ENCODE assay signal across 7 cellular contexts in genomic region chr4:6974138-6974848, GRCh38.
DNase-seq lines count a peak whose midpoint lies in the region; ATAC-seq and TF ChIP-seq lines count a peak whose summit lies in the region.

No MANE protein-coding gene starts in this region.

- H3K36me3 Mint-ChIP-seq in activated CD8-positive, alpha-beta T cell treated with anti-CD3 and anti-CD28 coated beads for 36 hours (ENCODE audit: low read depth) = no peaks in the 10 kb centered on the region

- peak; percentile 73 for ATAC-seq in HG02885 (IDR thresholded peaks at IDR 0.05; ENCODE audit: poor library complexity, unreplicated experiment)
- peak; percentile 99 for ATAC-seq in activated CD8-positive, alpha-beta T cell treated with anti-CD3 and anti-CD28 coated beads for 36 hours

- intact Hi-C loops in activated CD8-positive, alpha-beta T cell treated with anti-CD3 and anti-CD28 coated beads for 36 hours (cut with micrococcal nuclease) = no loop called here

- H3K9me3 Mint-ChIP-seq in activated CD8-positive, alpha-beta T cell treated with anti-CD3 and anti-CD28 coated beads for 36 hours = no peaks in the 10 kb centered on the region

- no peak for DNase-seq in GM06990 (ENCODE audit: extremely low read depth, insufficient read length)
- DNase-seq in NCI-H526 treated with DMSO at 0.1 percent for 48 hours (lab: John Stamatoyannopoulos, UW) = peak; percentile 26
- peak; percentile 90 for DNase-seq in activated CD8-positive, alpha-beta T cell treated with anti-CD3 and anti-CD28 coated beads for 36 hours
- DNase-seq in effector CD8-positive, alpha-beta T cell (lab: John Stamatoyannopoulos, UW) = peak; percentile 77
- DNase-seq in lung microvascular endothelial cell (ENCODE audit: low read depth in 2 of 2) = peak; percentile 84 to 89
- peak; percentile 60 to 64 for DNase-seq in stimulated activated CD8-positive, alpha-beta memory T cell treated with anti-CD3 and anti-CD28 coated beads, Interleukin-15, amount 100 ng/mL, for 48 hours (ENCODE audit: low read depth in 2 of 2)

- H3K27me3 ChIP-seq in GM06990 (replicated peaks; ENCODE audit: control insufficient read depth, insufficient read depth, low read length) = no peaks in the 10 kb centered on the region

- H3K4me3 Mint-ChIP-seq in activated CD8-positive, alpha-beta T cell treated with anti-CD3 and anti-CD28 coated beads for 36 hours = no peak overlapping the region

- peak; percentile 96 for TF ChIP-seq CTCF in GM06990 (IDR thresholded peaks at IDR 0.05; ENCODE audit: insufficient read depth, low read length, poor library complexity, severe bottlenecking)
- peak; percentile 94 for TF ChIP-seq CTCF in activated CD8-positive, alpha-beta T cell treated with anti-CD3 and anti-CD28 coated beads for 36 hours (IDR thresholded peaks at IDR 0.05)

- peaks cover 1% of the 10 kb centered on the region for H3K36me3 ChIP-seq in GM06990 (ENCODE audit: control insufficient read depth, insufficient read depth, low read length)

- H3K4me1 Mint-ChIP-seq in activated CD8-positive, alpha-beta T cell treated with anti-CD3 and anti-CD28 coated beads for 36 hours (ENCODE audit: low read depth) = peaks cover 9% of the 10 kb centered on the region

- no peak overlapping the region for H3K27ac Mint-ChIP-seq in activated CD8-positive, alpha-beta T cell treated with anti-CD3 and anti-CD28 coated beads for 36 hours

- CTCF ChIA-PET in activated CD8-positive, alpha-beta T cell treated with anti-CD3 and anti-CD28 coated beads for 36 hours (lab: Charles Lee) = interaction anchor here (0.5 to 2.6 kb wide), 36 partner anchors 9 to 400 kb away, joined by 3 to 33 read pairs (median 4); partner anchors contain the start of genes GRPEL1, MAN2B2, TADA2B and TBC1D14

- POLR2A ChIA-PET in activated CD8-positive, alpha-beta T cell treated with anti-CD3 and anti-CD28 coated beads for 36 hours (lab: Charles Lee) = interaction anchor here (0.7 kb wide), 1 partner anchor 301 kb away, joined by 3 read pairs; a partner anchor contains a TSS

- H3K4me3 ChIP-seq in GM06990 (replicated peaks; ENCODE audit: low read depth, low read length) = no peak overlapping the region

- H3K27me3 Mint-ChIP-seq in activated CD8-positive, alpha-beta T cell treated with anti-CD3 and anti-CD28 coated beads for 36 hours = no peaks in the 10 kb centered on the region
